2 cellular contexts compared by ENCODE assay signal in the genomic region with DNA sequence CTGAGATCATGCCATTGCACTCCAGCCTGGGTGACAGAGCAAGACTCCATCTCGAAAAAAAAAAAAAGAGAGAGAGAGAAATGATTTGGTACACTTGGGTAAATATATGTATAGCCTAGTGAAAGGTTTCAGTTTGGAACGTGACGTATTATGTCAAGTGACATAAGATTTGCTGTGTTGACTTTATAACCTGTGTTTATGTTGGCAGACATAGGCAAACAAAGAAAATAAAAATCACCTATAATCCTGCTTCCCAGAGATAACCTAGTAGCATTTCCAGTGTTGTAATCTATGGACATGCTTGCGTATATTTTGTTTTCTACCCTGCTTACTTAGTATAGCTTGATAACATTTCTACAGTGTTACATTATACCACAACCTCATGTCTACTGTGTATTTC.
TF ChIP-seq lines count a peak whose summit lies in the region.

No MANE protein-coding gene starts in this region.

TF ChIP-seq in HEK293, 187 proteins besides CTCF, POLR2A, EP300 and RAD21 (continued from another document and continues in another):
- TF ChIP-seq ZNF292 (tag by site-specific recombination; IDR thresholded peaks at IDR 0.05; ENCODE audit: borderline replicate concordance, low read depth) (no peak), ZNF423 (tag by site-specific recombination; IDR thresholded peaks at IDR 0.05) (no peak), ZFHX2 (tag by site-specific recombination; conservative IDR thresholded peaks at IDR 0.05) (no peak), ZXDB (tag by site-specific recombination; IDR thresholded peaks at IDR 0.05) (peak; percentile 79), ZNF23 (tag by site-specific recombination; IDR thresholded peaks at IDR 0.05; ENCODE audit: borderline replicate concordance) (no peak), ZNF792 (tag by site-specific recombination; IDR thresholded peaks at IDR 0.05) (no peak), PBX3 (CRISPR knock-in tag; IDR thresholded peaks at IDR 0.05) (no peak), KLF10 (tag by site-specific recombination; IDR thresholded peaks at IDR 0.05) (no peak), ZNF544 (tag by site-specific recombination; IDR thresholded peaks at IDR 0.05) (no peak), GFI1B (tag by site-specific recombination; IDR thresholded peaks at IDR 0.05) (no peak), ZNF26 (tag by site-specific recombination; IDR thresholded peaks at IDR 0.05) (no peak), ZNF501 (tag by site-specific recombination; IDR thresholded peaks at IDR 0.05) (no peak), FEZF1 (tag by site-specific recombination; IDR thresholded peaks at IDR 0.05) (peak; percentile 90), ZNF157 (tag by site-specific recombination; IDR thresholded peaks at IDR 0.05) (no peak), ZNF133 (tag by site-specific recombination; IDR thresholded peaks at IDR 0.05) (no peak), KLF17 (tag by site-specific recombination; IDR thresholded peaks at IDR 0.05) (no peak), ZNF701 (tag by site-specific recombination; IDR thresholded peaks at IDR 0.05) (no peak), ZNF777 (tag by site-specific recombination; IDR thresholded peaks at IDR 0.05; ENCODE audit: borderline replicate concordance) (no peak)
- TF ChIP-seq, protein P1, sequence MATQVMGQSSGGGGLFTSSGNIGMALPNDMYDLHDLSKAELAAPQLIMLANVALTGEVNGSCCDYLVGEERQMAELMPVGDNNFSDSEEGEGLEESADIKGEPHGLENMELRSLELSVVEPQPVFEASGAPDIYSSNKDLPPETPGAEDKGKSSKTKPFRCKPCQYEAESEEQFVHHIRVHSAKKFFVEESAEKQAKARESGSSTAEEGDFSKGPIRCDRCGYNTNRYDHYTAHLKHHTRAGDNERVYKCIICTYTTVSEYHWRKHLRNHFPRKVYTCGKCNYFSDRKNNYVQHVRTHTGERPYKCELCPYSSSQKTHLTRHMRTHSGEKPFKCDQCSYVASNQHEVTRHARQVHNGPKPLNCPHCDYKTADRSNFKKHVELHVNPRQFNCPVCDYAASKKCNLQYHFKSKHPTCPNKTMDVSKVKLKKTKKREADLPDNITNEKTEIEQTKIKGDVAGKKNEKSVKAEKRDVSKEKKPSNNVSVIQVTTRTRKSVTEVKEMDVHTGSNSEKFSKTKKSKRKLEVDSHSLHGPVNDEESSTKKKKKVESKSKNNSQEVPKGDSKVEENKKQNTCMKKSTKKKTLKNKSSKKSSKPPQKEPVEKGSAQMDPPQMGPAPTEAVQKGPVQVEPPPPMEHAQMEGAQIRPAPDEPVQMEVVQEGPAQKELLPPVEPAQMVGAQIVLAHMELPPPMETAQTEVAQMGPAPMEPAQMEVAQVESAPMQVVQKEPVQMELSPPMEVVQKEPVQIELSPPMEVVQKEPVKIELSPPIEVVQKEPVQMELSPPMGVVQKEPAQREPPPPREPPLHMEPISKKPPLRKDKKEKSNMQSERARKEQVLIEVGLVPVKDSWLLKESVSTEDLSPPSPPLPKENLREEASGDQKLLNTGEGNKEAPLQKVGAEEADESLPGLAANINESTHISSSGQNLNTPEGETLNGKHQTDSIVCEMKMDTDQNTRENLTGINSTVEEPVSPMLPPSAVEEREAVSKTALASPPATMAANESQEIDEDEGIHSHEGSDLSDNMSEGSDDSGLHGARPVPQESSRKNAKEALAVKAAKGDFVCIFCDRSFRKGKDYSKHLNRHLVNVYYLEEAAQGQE (tag by site-specific recombination; IDR thresholded peaks at IDR 0.05) = no peak
- TF ChIP-seq, protein P2, sequence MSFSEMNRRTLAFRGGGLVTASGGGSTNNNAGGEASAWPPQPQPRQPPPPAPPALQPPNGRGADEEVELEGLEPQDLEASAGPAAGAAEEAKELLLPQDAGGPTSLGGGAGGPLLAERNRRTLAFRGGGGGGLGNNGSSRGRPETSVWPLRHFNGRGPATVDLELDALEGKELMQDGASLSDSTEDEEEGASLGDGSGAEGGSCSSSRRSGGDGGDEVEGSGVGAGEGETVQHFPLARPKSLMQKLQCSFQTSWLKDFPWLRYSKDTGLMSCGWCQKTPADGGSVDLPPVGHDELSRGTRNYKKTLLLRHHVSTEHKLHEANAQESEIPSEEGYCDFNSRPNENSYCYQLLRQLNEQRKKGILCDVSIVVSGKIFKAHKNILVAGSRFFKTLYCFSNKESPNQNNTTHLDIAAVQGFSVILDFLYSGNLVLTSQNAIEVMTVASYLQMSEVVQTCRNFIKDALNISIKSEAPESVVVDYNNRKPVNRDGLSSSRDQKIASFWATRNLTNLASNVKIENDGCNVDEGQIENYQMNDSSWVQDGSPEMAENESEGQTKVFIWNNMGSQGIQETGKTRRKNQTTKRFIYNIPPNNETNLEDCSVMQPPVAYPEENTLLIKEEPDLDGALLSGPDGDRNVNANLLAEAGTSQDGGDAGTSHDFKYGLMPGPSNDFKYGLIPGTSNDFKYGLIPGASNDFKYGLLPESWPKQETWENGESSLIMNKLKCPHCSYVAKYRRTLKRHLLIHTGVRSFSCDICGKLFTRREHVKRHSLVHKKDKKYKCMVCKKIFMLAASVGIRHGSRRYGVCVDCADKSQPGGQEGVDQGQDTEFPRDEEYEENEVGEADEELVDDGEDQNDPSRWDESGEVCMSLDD (tag by site-specific recombination; IDR thresholded peaks at IDR 0.05) = no peak

TF ChIP-seq in liver, 16 proteins besides CTCF, POLR2A, EP300 and RAD21 (continued from another document):
- TF ChIP-seq ZBTB33 (IDR thresholded peaks at IDR 0.05) (no peak), RXRA (IDR thresholded peaks at IDR 0.05) (peak in 1 of 2 donors; percentile 32), NR2F2 (IDR thresholded peaks at IDR 0.05) (no peak), TAF1 (conservative IDR thresholded peaks at IDR 0.05) (no peak), SP1 (IDR thresholded peaks at IDR 0.05) (peak; percentile 19), FOXA1 (IDR thresholded peaks at IDR 0.05) (no peak)
